ENCODE assay signal across 8 cellular contexts in the genomic region with DNA sequence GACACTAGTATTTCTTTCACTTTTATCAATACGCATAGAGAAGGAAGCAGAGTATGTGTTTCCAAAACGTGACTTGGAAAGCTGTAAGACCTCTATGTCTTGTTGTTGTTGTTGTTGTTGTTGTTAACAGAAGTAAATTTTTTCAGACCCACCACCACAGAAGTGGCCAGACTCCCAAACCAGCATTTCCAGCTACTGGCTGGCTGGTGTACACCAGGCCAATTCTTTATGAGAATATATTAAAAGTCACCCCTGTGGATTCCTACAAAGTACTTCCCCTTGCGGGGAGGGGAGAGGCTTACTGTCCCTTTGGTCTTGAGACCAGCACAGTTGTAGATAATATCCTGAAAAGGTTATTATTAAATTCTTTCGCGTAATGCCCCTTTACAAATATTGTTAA. TPM values are rescaled to one million over a fixed set of nuclear protein-coding genes. Genes with fewer than 3 reads are reported as not detected.
DNase-seq lines count a peak whose midpoint lies in the region; ATAC-seq and TF ChIP-seq lines count a peak whose summit lies in the region.

No MANE protein-coding gene starts in this region.

- peak overlapping the region; percentile 88 for H2AFZ ChIP-seq in Loucy (ENCODE audit: low read length)

- H3K9me3 Mint-ChIP-seq in CD4-positive, CD25-positive, alpha-beta regulatory T cell, result peaks cover 0 to 3% (median 0%) of the 10 kb centered on the region in 7 donors
- H3K9me3 Mint-ChIP-seq in nephron, result peaks cover under 1% of the 10 kb centered on the region

- H3K79me2 ChIP-seq in Loucy (ENCODE audit: insufficient read depth, low read length), result peaks cover 35% of the 10 kb centered on the region

- DNase-seq in CD4-positive, CD25-positive, alpha-beta regulatory T cell, result peak in 1 of 3 donors; percentile 20
- DNase-seq in breast epithelium (ENCODE audit: low spot score in 2 of 2) (no peak), SHP77 treated with DMSO at 0.1 percent for 48 hours (lab: John Stamatoyannopoulos, UW) (no peak), GOT3 (lab: John Stamatoyannopoulos, UW) (no peak)

- peak overlapping the region; percentile 78 to 95 (median 92) for H3K4me3 Mint-ChIP-seq in CD4-positive, CD25-positive, alpha-beta regulatory T cell
- H3K4me3 Mint-ChIP-seq in nephron, result peak overlapping the region; percentile 88 to 95 (median 92)

- no peaks in the 10 kb centered on the region for H3K36me3 ChIP-seq in CD4-positive, CD25-positive, alpha-beta regulatory T cell (ENCODE audit: control insufficient read depth, insufficient read depth, low read length)
- H3K36me3 ChIP-seq in Loucy (ENCODE audit: insufficient read depth, low read length), result no peaks in the 10 kb centered on the region
- no peaks in the 10 kb centered on the region for H3K36me3 ChIP-seq in breast epithelium

- no peaks in the 10 kb centered on the region for H3K27me3 ChIP-seq in CD4-positive, CD25-positive, alpha-beta regulatory T cell (ENCODE audit: control insufficient read depth, insufficient read depth, low read length)
- H3K27me3 ChIP-seq in Loucy (ENCODE audit: insufficient read depth, low read length, poor library complexity, severe bottlenecking) (no peaks in the 10 kb centered on the region), breast epithelium (no peaks in the 10 kb centered on the region)

- H3K4me2 ChIP-seq in Loucy (ENCODE audit: low read depth, low read length, poor library complexity, severe bottlenecking), result peak overlapping the region; percentile 91

- peak overlapping the region; percentile 91 to 99 (median 94) for H3K27ac Mint-ChIP-seq in CD4-positive, CD25-positive, alpha-beta regulatory T cell
- peak overlapping the region; percentile 96 to 99 (median 99) for H3K27ac Mint-ChIP-seq in nephron

- intact Hi-C loops in breast epithelium (cut with DNase I; ENCODE audit: low total_unique reads), result no loop called here

- peaks cover 51% of the 10 kb centered on the region for H3K4me1 ChIP-seq in CD4-positive, CD25-positive, alpha-beta regulatory T cell (ENCODE audit: control insufficient read depth, insufficient read depth, low read length, poor library complexity, severe bottlenecking)
- H3K4me1 ChIP-seq in Loucy (ENCODE audit: insufficient read depth, low read length, poor library complexity, severe bottlenecking), result peaks cover 34% of the 10 kb centered on the region
- H3K4me1 ChIP-seq in breast epithelium, result no peaks in the 10 kb centered on the region

- TF ChIP-seq CTCF in Loucy (conservative IDR thresholded peaks at IDR 0.05; ENCODE audit: low read length) (no peak), breast epithelium (IDR thresholded peaks at IDR 0.05) (no peak), nephron (IDR thresholded peaks at IDR 0.05; ENCODE audit: unreplicated experiment in 3 of 3) (no peak)

- H4K20me1 ChIP-seq in Loucy (ENCODE audit: insufficient read depth, low read length, poor library complexity, severe bottlenecking), result peaks cover 8% of the 10 kb centered on the region

- H3K27me3 Mint-ChIP-seq in CD4-positive, CD25-positive, alpha-beta regulatory T cell, result peaks cover 15% of the 10 kb centered on the region
- H3K27me3 Mint-ChIP-seq in nephron (ENCODE audit: low read depth), result peaks cover 10% of the 10 kb centered on the region

- H3K9me2 ChIP-seq in Loucy (replicated peaks; ENCODE audit: low read depth, low read length), result no peaks in the 10 kb centered on the region

- peaks cover 22% of the 10 kb centered on the region for H3F3A ChIP-seq in Loucy (ENCODE audit: low read depth)

- peaks cover 17 to 40% (median 26%) of the 10 kb centered on the region in 4 donors for H3K4me1 Mint-ChIP-seq in CD4-positive, CD25-positive, alpha-beta regulatory T cell
- H3K4me1 Mint-ChIP-seq in nephron, result peaks cover 33% of the 10 kb centered on the region

- no peaks in the 10 kb centered on the region for H3K9me3 ChIP-seq in CD4-positive, CD25-positive, alpha-beta regulatory T cell (ENCODE audit: control insufficient read depth in 2 of 2, low read length in 2 of 2)
- no peaks in the 10 kb centered on the region for H3K9me3 ChIP-seq in Loucy (ENCODE audit: insufficient read depth, low read depth, low read length)
- H3K9me3 ChIP-seq in breast epithelium, result no peaks in the 10 kb centered on the region

- peak overlapping the region; percentile 79 for H3K27ac ChIP-seq in CD4-positive, CD25-positive, alpha-beta regulatory T cell (ENCODE audit: insufficient read depth, low read length, poor library complexity, severe bottlenecking)
- H3K27ac ChIP-seq in breast epithelium, result peak overlapping the region; percentile 98 to 99

- peak overlapping the region; percentile 91 for H3K4me3 ChIP-seq in CD4-positive, CD25-positive, alpha-beta regulatory T cell (ENCODE audit: low read depth, low read length)
- H3K4me3 ChIP-seq in Loucy (ENCODE audit: low read length, poor library complexity, severe bottlenecking), result peak overlapping the region; percentile 94
- peak overlapping the region; percentile 60 to 95 (median 73) for H3K4me3 ChIP-seq in breast epithelium

- no peak for ATAC-seq in CD4-positive, CD25-positive, alpha-beta regulatory T cell (ENCODE audit: low read depth in 2 of 2)
- ATAC-seq in GM21825 (IDR thresholded peaks at IDR 0.05; ENCODE audit: unreplicated experiment), result no peak
- ATAC-seq in HG03139 (IDR thresholded peaks at IDR 0.05; ENCODE audit: unreplicated experiment), result no peak

- peak overlapping the region; percentile 98 for H3K9ac ChIP-seq in Loucy (ENCODE audit: low read depth, low read length, poor library complexity, severe bottlenecking)

- no peak for TF ChIP-seq POLR2A in breast epithelium (IDR thresholded peaks at IDR 0.05)

- no peaks in the 10 kb centered on the region for H3K36me3 Mint-ChIP-seq in CD4-positive, CD25-positive, alpha-beta regulatory T cell
- H3K36me3 Mint-ChIP-seq in nephron (ENCODE audit: low read depth), result peaks cover 5% of the 10 kb centered on the region

RNA-seq across cellular contexts. Expression of a gene that starts 1.6 kb away (rescaled TPM):
- total RNA-seq in CD4-positive, CD25-positive, alpha-beta regulatory T cell, result 599 TPM
- polyA plus RNA-seq in CD4-positive, CD25-positive, alpha-beta regulatory T cell, result 100 to 1,000 TPM; 301 to 367 (median 345) TPM
- total RNA-seq in breast epithelium, result 100 to 1,000 TPM in 2 of 3 donors, 10 to 100 TPM in 1; 61.9 to 267 (median 146) TPM
